8 cellular contexts compared by ENCODE assay signal in genomic region chr20:47785900-47786762, GRCh38. TPM values are rescaled to one million over a fixed set of nuclear protein-coding genes. Genes with fewer than 3 reads are reported as not detected.
DNase-seq lines count a peak whose midpoint lies in the region; ATAC-seq, FAIRE-seq and TF ChIP-seq lines count a peak whose summit lies in the region.

No MANE protein-coding gene starts in this region.

- POLR2A ChIA-PET in MCF 10A (lab: Yijun Ruan, JAX), result interaction anchor here (0.5 to 2.7 kb wide), 37 partner anchors 9 to 838 kb away, joined by 3 to 50 read pairs (median 4); no protein-coding TSS in a partner anchor

- no peak for TF ChIP-seq POLR2A in GM12891 (IDR thresholded peaks at IDR 0.05; ENCODE audit: low read depth, low read length)

- peak overlapping the region; percentile 58 for H3K4me3 ChIP-seq in AG10803 (ENCODE audit: low read length)
- peak overlapping the region; percentile 34 for H3K4me3 ChIP-seq in iPS DF 6.9 (ENCODE audit: low read length)
- peak overlapping the region; percentile 64 for H3K4me3 ChIP-seq in psoas muscle

- CTCF ChIA-PET in MCF 10A (lab: Yijun Ruan, JAX), result interaction anchor here (0.6 to 2.6 kb wide), 67 partner anchors 9 to 846 kb away, joined by 3 to 68 read pairs (median 4); no protein-coding TSS in a partner anchor

- ATAC-seq in psoas muscle, result peak; percentile 78 to 83 (median 81)
- ATAC-seq in GM19463 (IDR thresholded peaks at IDR 0.05; ENCODE audit: unreplicated experiment), result no peak

- H3K27me3 Mint-ChIP-seq in MCF 10A (ENCODE audit: insufficient read depth, unreplicated experiment), result no peaks in the 10 kb centered on the region

- no peaks in the 10 kb centered on the region for H3K9me3 Mint-ChIP-seq in MCF 10A (ENCODE audit: unreplicated experiment)

- H3K36me3 ChIP-seq in iPS DF 6.9 (ENCODE audit: control insufficient read depth, insufficient read depth, low read length), result no peaks in the 10 kb centered on the region
- H3K36me3 ChIP-seq in psoas muscle (ENCODE audit: insufficient read depth in 1 of 2, low read depth in 1 of 2), result no peaks in the 10 kb centered on the region

- H3K4me1 Mint-ChIP-seq in MCF 10A (ENCODE audit: insufficient read depth, unreplicated experiment), result peaks cover 53% of the 10 kb centered on the region

- H3K9me3 ChIP-seq in iPS DF 6.9 (ENCODE audit: control insufficient read depth, insufficient read depth, low read length), result no peaks in the 10 kb centered on the region
- no peaks in the 10 kb centered on the region for H3K9me3 ChIP-seq in psoas muscle

- BruUV-seq in MCF 10A (replicated peaks; lab: Mats Ljungman, UMichigan), result TSS peak; percentile 64

- FAIRE-seq in GM12891 (lab: Jason Lieb, UNC) (peak; percentile 76), RCC 7860 (lab: Jason Lieb, UNC) (no peak)

- H3K27ac ChIP-seq in iPS DF 6.9 (ENCODE audit: low read length) (no peak overlapping the region), psoas muscle (peak overlapping the region; percentile 60)

- peak; percentile 83 for DNase-seq in AG10803 (ENCODE audit: low read depth)
- peak; percentile 63 for DNase-seq in GM12891 (ENCODE audit: insufficient read length, low spot score)
- DNase-seq in NCI-H69 (lab: John Stamatoyannopoulos, UW), result peak; percentile 86
- DNase-seq in MCF 10A (ENCODE audit: unreplicated experiment), result peak; percentile 83
- DNase-seq in iPS DF 6.9 (ENCODE audit: low read depth, low spot score), result no peak
- DNase-seq in psoas muscle, result peak; percentile 62 to 70
- no peak for DNase-seq in RCC 7860 (ENCODE audit: low spot score)

- WGBS in iPS DF 6.9 (ENCODE audit: insufficient coverage, insufficient read length), result no CpG with 5 or more reads among the region's 77 CpGs
- 0 to 1% (median 1%) methylated on average over 69 to 77 of the region's 77 CpGs for WGBS in psoas muscle, 3 donors

- TF ChIP-seq CTCF in AG10803 (conservative IDR thresholded peaks at IDR 0.05; ENCODE audit: low read length), result peak; percentile 77
- peak; percentile 92 for TF ChIP-seq CTCF in MCF 10A (IDR thresholded peaks at IDR 0.05; ENCODE audit: unreplicated experiment)
- TF ChIP-seq CTCF in psoas muscle (IDR thresholded peaks at IDR 0.05), result peak; percentile 51

- H3K4me1 ChIP-seq in iPS DF 6.9 (ENCODE audit: control insufficient read depth, insufficient read depth, low read length), result peaks cover 3% of the 10 kb centered on the region
- H3K4me1 ChIP-seq in psoas muscle, result peaks cover 4% of the 10 kb centered on the region

- H3K27me3 ChIP-seq in iPS DF 6.9 (ENCODE audit: control insufficient read depth, insufficient read depth, low read length) (peaks cover 13% of the 10 kb centered on the region), psoas muscle (ENCODE audit: insufficient read depth in 3 of 3, low read length in 2 of 3) (peaks cover 0 to 52% (median 16%) of the 10 kb centered on the region in 3 donors)

- H3K36me3 Mint-ChIP-seq in MCF 10A (ENCODE audit: insufficient read depth, unreplicated experiment), result peaks cover 9% of the 10 kb centered on the region

- H3K4me3 Mint-ChIP-seq in MCF 10A (ENCODE audit: unreplicated experiment), result peak overlapping the region; percentile 72

- H3K27ac Mint-ChIP-seq in MCF 10A (ENCODE audit: low read depth, unreplicated experiment), result peak overlapping the region; percentile 55

- intact Hi-C loops in MCF 10A (cut with micrococcal nuclease), result loop anchor here (1.0 to 2.0 kb wide), 5 partner anchors 69 to 835 kb away; no protein-coding TSS in a partner anchor
- intact Hi-C loops in psoas muscle (cut with DNase I), result loop anchor here (5.0 kb wide), 1 partner anchor 836 kb away; no protein-coding TSS in a partner anchor

TF ChIP-seq in GM12891, 5 proteins besides CTCF, POLR2A, EP300 and RAD21:
- no peak for TF ChIP-seq POU2F2 (IDR thresholded peaks at IDR 0.05; ENCODE audit: low read depth, low read length)
- no peak for TF ChIP-seq TAF1 (IDR thresholded peaks at IDR 0.05; ENCODE audit: low read depth, low read length)
- no peak for TF ChIP-seq PAX5 (IDR thresholded peaks at IDR 0.05; ENCODE audit: insufficient read depth, low read length, severe bottlenecking)
- no peak for TF ChIP-seq SPI1 (IDR thresholded peaks at IDR 0.05; ENCODE audit: low read depth, low read length)
TF ChIP-seq in GM12891: peak in this region for 0.

RNA-seq across cellular contexts. Expression of gene SULF2, which starts 0.8 kb away (rescaled TPM):
- 3.1 TPM for polyA plus RNA-seq in GM12891 (2012; ENCODE audit: low read depth, missing spikeins)
- 68.7 and 82.2 TPM in 2 replicates for total RNA-seq in MCF 10A (2022)
- 10 to 100 TPM; 11.6 to 23.3 (median 17.6) TPM for total RNA-seq in psoas muscle
- polyA plus RNA-seq in psoas muscle, result 10 to 100 TPM in 1 of 3 donors, 1 to 10 TPM in 2; 5.3 to 10.5 (median 8.8) TPM

Comparison
In these comparisons a context has a peak if more than half of its experiments do, and no peak if none do; other contexts are left out.
1. DNase-seq: peak in AG10803 (single experiment), GM12891 (single experiment), NCI-H69 (single experiment), MCF 10A (single experiment) and psoas muscle (2 of 2); none in iPS DF 6.9 (single experiment) and RCC 7860 (single experiment).
2. Peak in every context shown above with its lines, with median percentiles within 50 percentile points of each other: H3K4me3 ChIP-seq and CTCF ChIP-seq.